Comparison of ENCODE assay signal across 11 cellular contexts in genomic region chr11:68297052-68297378, GRCh38. TPM values are rescaled to one million over a fixed set of nuclear protein-coding genes. Genes with fewer than 3 reads are reported as not detected.
DNase-seq lines count a peak whose midpoint lies in the region; ATAC-seq, FAIRE-seq and TF ChIP-seq lines count a peak whose summit lies in the region.
"Had no signal": no experiment of that assay in that cellular context is flagged by ENCODE, and none has a peak within 500 bp of the region (broad histone marks: within the 10 kb centered on the region; RNA-seq: fewer than 3 reads in every experiment).

No MANE protein-coding gene starts in this region.

- no peak overlapping the region for H3K4me3 ChIP-seq in BLaER1 treated with 17β-estradiol and CSF1 and Interleukin-3, amounts not matched to agents 10 nM and 100 nM
- no peak overlapping the region for H3K4me3 ChIP-seq in OCI-LY7 (ENCODE audit: low read depth, low read length, poor library complexity, severe bottlenecking)
- no peak overlapping the region for H3K4me3 ChIP-seq in right lobe of liver
- H3K4me3 ChIP-seq in small intestine (ENCODE audit: low read depth in 1 of 2, low read length in 2 of 2), result no peak overlapping the region
- H3K4me3 ChIP-seq: HAP-1, PC-9 had no signal

- H3K9me2 ChIP-seq in OCI-LY7 (ENCODE audit: insufficient read depth, low read length), result no peaks in the 10 kb centered on the region

- POLR2A ChIA-PET in OCI-LY7 (lab: Charles Lee), result interaction anchor here (0.6 to 2.8 kb wide), 3 partner anchors 13 to 38 kb away, joined by 4 to 24 read pairs (median 11); partner anchors contain the start of gene C11orf24

- H3K4me1 Mint-ChIP-seq in activated T-cell treated with anti-CD3 and anti-CD28 coated beads, Interleukin-2, amount 50 U/mL, for 72 hours (ENCODE audit: low read depth), result no peaks in the 10 kb centered on the region

- no peaks in the 10 kb centered on the region for H4K20me1 ChIP-seq in BLaER1 treated with 17β-estradiol and CSF1 and Interleukin-3, amounts not matched to agents 10 nM and 100 nM
- no peaks in the 10 kb centered on the region for H4K20me1 ChIP-seq in OCI-LY7 (ENCODE audit: insufficient read depth, low read length)

- DNase-seq in OCI-LY7 (ENCODE audit: low spot score), result no peak
- no peak for DNase-seq in right lobe of liver
- DNase-seq in small intestine, result no peak
- no peak for DNase-seq in KBM-7
- DNase-seq in DMS 273 (lab: John Stamatoyannopoulos, UW; ENCODE audit: unreplicated experiment), result no peak
- DNase-seq in activated T-cell treated with anti-CD3 and anti-CD28 coated beads, Interleukin-2, amount 50 U/mL, for 72 hours, result no peak
- DNase-seq: NCI-H1694 treated with DMSO at 0.1 percent for 48 hours had no signal

- in situ Hi-C loops in KBM-7 (cut with MboI; ENCODE audit: low pct_unique_long_range_greater_than_20kb, low sequenced_read_pairs), result no loop called here

- H3K27me3 Mint-ChIP-seq in activated T-cell treated with anti-CD3 and anti-CD28 coated beads, Interleukin-2, amount 50 U/mL, for 72 hours (ENCODE audit: low read depth), result no peaks in the 10 kb centered on the region

- peak overlapping the region in 6 of 11 experiments; percentile 1 to 51 (median 46); a peak in 6 of 22 replicates for H3K9ac ChIP-seq in BLaER1 treated with 17β-estradiol and CSF1 and Interleukin-3, amounts not matched to agents 10 nM and 100 nM

- peak overlapping the region; percentile 25 to 64 (median 51); a peak in 21 of 22 replicates for H3K4me2 ChIP-seq in BLaER1 treated with 17β-estradiol and CSF1 and Interleukin-3, amounts not matched to agents 10 nM and 100 nM
- H3K4me2 ChIP-seq in OCI-LY7 (ENCODE audit: low read length), result peak overlapping the region; percentile 32; the same call in 1 of the 2 replicates

- intact Hi-C loops in OCI-LY7 (cut with micrococcal nuclease; ENCODE audit: unreplicated experiment), result loop anchor here (1.0 to 5.0 kb wide), 5 partner anchors 25 to 150 kb away; partner anchors contain the start of gene KMT5B
- intact Hi-C loops in right lobe of liver (cut with DNase I), result loop anchor here (5.0 to 10.0 kb wide), 2 partner anchors 40 to 82 kb away; partner anchors contain the start of gene KMT5B (in 1 of the 2)

- peak overlapping the region; percentile 60; the same call in 1 of the 2 replicates for H2AFZ ChIP-seq in OCI-LY7 (ENCODE audit: low read length)
- H2AFZ ChIP-seq: PC-9 had no signal

- H3K27me3 ChIP-seq in BLaER1 treated with 17β-estradiol and CSF1 and Interleukin-3, amounts not matched to agents 10 nM and 100 nM, result no peaks in the 10 kb centered on the region
- H3K27me3 ChIP-seq in right lobe of liver (no peaks in the 10 kb centered on the region), small intestine (ENCODE audit: control insufficient read depth in 2 of 2, insufficient read depth in 2 of 2, low read length in 2 of 2) (no peaks in the 10 kb centered on the region)

- H3K79me2 ChIP-seq in OCI-LY7 (ENCODE audit: insufficient read depth, low read depth, low read length), result no peaks in the 10 kb centered on the region

- H3K36me3 Mint-ChIP-seq in activated T-cell treated with anti-CD3 and anti-CD28 coated beads, Interleukin-2, amount 50 U/mL, for 72 hours (ENCODE audit: insufficient read depth in 2 of 2), result no peaks in the 10 kb centered on the region
- H3K36me3 Mint-ChIP-seq: CD8-positive, alpha-beta T cell had no signal

- peaks cover 42 to 60% (median 56%) of the 10 kb centered on the region in 10 experiments for H3K4me1 ChIP-seq in BLaER1 treated with 17β-estradiol and CSF1 and Interleukin-3, amounts not matched to agents 10 nM and 100 nM
- H3K4me1 ChIP-seq in OCI-LY7 (ENCODE audit: insufficient read depth, low read length, poor library complexity, severe bottlenecking), result peaks cover 40% of the 10 kb centered on the region
- H3K4me1 ChIP-seq in right lobe of liver, result peaks cover 0 to 26% (median 10%) of the 10 kb centered on the region in 4 donors
- peaks cover 0 to 6% of the 10 kb centered on the region in 2 donors for H3K4me1 ChIP-seq in small intestine (ENCODE audit: control insufficient read depth in 2 of 2, insufficient read depth in 1 of 2, low read depth in 1 of 2, low read length in 1 of 2)
- H3K4me1 ChIP-seq: HAP-1 had no signal

- H3K27ac ChIP-seq in BLaER1 treated with 17β-estradiol and CSF1 and Interleukin-3, amounts not matched to agents 10 nM and 100 nM, result peak overlapping the region in 4 of 11 experiments; percentile 11 to 38 (median 14); a peak in 5 of 22 replicates
- no peak overlapping the region for H3K27ac ChIP-seq in OCI-LY7 (ENCODE audit: low read depth, low read length, poor library complexity, severe bottlenecking)
- peak overlapping the region; percentile 87 to 98 (median 97) for H3K27ac ChIP-seq in right lobe of liver
- peak overlapping the region; percentile 96 to 98 for H3K27ac ChIP-seq in small intestine (ENCODE audit: low read depth in 1 of 2, low read length in 1 of 2)
- H3K27ac ChIP-seq: PC-9 had no signal

- no peaks in the 10 kb centered on the region for H3K36me3 ChIP-seq in BLaER1 treated with 17β-estradiol and CSF1 and Interleukin-3, amounts not matched to agents 10 nM and 100 nM
- H3K36me3 ChIP-seq in OCI-LY7 (ENCODE audit: insufficient read depth, low read length) (no peaks in the 10 kb centered on the region), right lobe of liver (no peaks in the 10 kb centered on the region), small intestine (ENCODE audit: control insufficient read depth in 2 of 2, insufficient read depth in 2 of 2, low read length in 2 of 2) (no peaks in the 10 kb centered on the region)
- H3K36me3 ChIP-seq: HAP-1 had no signal

- CTCF ChIA-PET in OCI-LY7 (lab: Charles Lee; ENCODE audit: unreplicated experiment), result interaction anchor here (0.5 to 3.8 kb wide), 3 partner anchors 39 to 88 kb away, joined by 3 to 26 read pairs (median 3); no protein-coding TSS in a partner anchor

- H3K9me3 ChIP-seq in BLaER1 treated with 17β-estradiol and CSF1 and Interleukin-3, amounts not matched to agents 10 nM and 100 nM (replicated peaks in 1 of 11), result no peaks in the 10 kb centered on the region
- H3K9me3 ChIP-seq in OCI-LY7 (ENCODE audit: low read length), result no peaks in the 10 kb centered on the region
- no peaks in the 10 kb centered on the region for H3K9me3 ChIP-seq in right lobe of liver
- H3K9me3 ChIP-seq in small intestine (ENCODE audit: control insufficient read depth, low read depth), result no peaks in the 10 kb centered on the region
- H3K9me3 ChIP-seq: HAP-1 had no signal

- no peaks in the 10 kb centered on the region for H3K9me3 Mint-ChIP-seq in activated T-cell treated with anti-CD3 and anti-CD28 coated beads, Interleukin-2, amount 50 U/mL, for 72 hours
- H3K9me3 Mint-ChIP-seq: CD8-positive, alpha-beta T cell had no signal

- FAIRE-seq in small intestine (lab: Jason Lieb, UNC), result no peak

- H3K4me3 Mint-ChIP-seq in activated T-cell treated with anti-CD3 and anti-CD28 coated beads, Interleukin-2, amount 50 U/mL, for 72 hours, result no peak overlapping the region
- H3K4me3 Mint-ChIP-seq: CD8-positive, alpha-beta T cell had no signal

- peak in 1 of 4 donors; percentile 0 for ATAC-seq in right lobe of liver
- no peak for ATAC-seq in activated T-cell treated with anti-CD3 and anti-CD28 coated beads, Interleukin-2, amount 50 U/mL, for 72 hours (replicated peaks in 1 of 2)

- TF ChIP-seq POLR2A in right lobe of liver (IDR thresholded peaks at IDR 0.05), result no peak

- WGBS in right lobe of liver (ENCODE audit: insufficient coverage, low coverage, low lambda C conversion rate, missing lambda C conversion rate), result 73% methylated on average over 2 of the region's 6 CpGs
- WGBS in small intestine, 3 donors, result 74 to 82% (median 79%) methylated on average over 5 to 6 of the region's 6 CpGs

- H3K27ac Mint-ChIP-seq in activated T-cell treated with anti-CD3 and anti-CD28 coated beads, Interleukin-2, amount 50 U/mL, for 72 hours, result no peak overlapping the region
- H3K27ac Mint-ChIP-seq: CD8-positive, alpha-beta T cell had no signal

- no TSS peak for BruUV-seq in OCI-LY7 (replicated peaks; lab: Mats Ljungman, UMichigan)

- TF ChIP-seq CTCF in OCI-LY7 (conservative IDR thresholded peaks at IDR 0.05; ENCODE audit: low read length) (no peak), right lobe of liver (IDR thresholded peaks at IDR 0.05) (no peak)

RNA-seq across cellular contexts. Expression of gene LRP5, which starts 15.4 kb away (rescaled TPM):
- total RNA-seq in OCI-LY7 (2014; rRNA removed; shearing (Covaris generic)), result 0.59 and 0.60 TPM in 2 replicates
- 0.26 TPM in 1 of 2 replicates, not detected in the other for total RNA-seq in OCI-LY7 (2022)
- 100 to 1,000 TPM in 2 of 6 experiments, 10 to 100 TPM in 4; 74.4 to 120 (median 88.2) TPM for total RNA-seq in right lobe of liver
- polyA plus RNA-seq in small intestine, result 10 to 100 TPM; 39.7 to 84.1 (median 72.8) TPM
- 1 to 10 TPM; 6.8 to 9.3 TPM for total RNA-seq in activated T-cell treated with anti-CD3 and anti-CD28 coated beads, Interleukin-2, amount 50 U/mL, for 72 hours

RNA-seq across cellular contexts. Expression of gene C11orf24, which starts 25.2 kb away (rescaled TPM):
- 53.9 and 81.1 TPM in 2 replicates for total RNA-seq in OCI-LY7 (2014; rRNA removed; shearing (Covaris generic))
- 94.1 and 114 TPM in 2 replicates for total RNA-seq in OCI-LY7 (2022)
- total RNA-seq in right lobe of liver, result 10 to 100 TPM; 39.4 to 70.9 (median 62.4) TPM
- polyA plus RNA-seq in small intestine, result 100 to 1,000 TPM in 2 of 3 donors, 10 to 100 TPM in 1; 39.4 to 168 (median 109) TPM
- 10 to 100 TPM; 24.7 to 28.4 TPM for total RNA-seq in activated T-cell treated with anti-CD3 and anti-CD28 coated beads, Interleukin-2, amount 50 U/mL, for 72 hours

Comparison
In these comparisons a context has a peak if more than half of its experiments do, and no peak if none do; other contexts are left out.
1. RNA of gene LRP5, which starts 15.4 kb away (total RNA-seq): 74.4 to 120 TPM in right lobe of liver; 6.8 to 9.3 TPM in activated T-cell treated with anti-CD3 and anti-CD28 coated beads, Interleukin-2, amount 50 U/mL, for 72 hours and 0.26 to 0.60 TPM in OCI-LY7; every median in the first group is over 4 times any median in the second.